21 cellular contexts compared by ENCODE assay signal in the genomic region with DNA sequence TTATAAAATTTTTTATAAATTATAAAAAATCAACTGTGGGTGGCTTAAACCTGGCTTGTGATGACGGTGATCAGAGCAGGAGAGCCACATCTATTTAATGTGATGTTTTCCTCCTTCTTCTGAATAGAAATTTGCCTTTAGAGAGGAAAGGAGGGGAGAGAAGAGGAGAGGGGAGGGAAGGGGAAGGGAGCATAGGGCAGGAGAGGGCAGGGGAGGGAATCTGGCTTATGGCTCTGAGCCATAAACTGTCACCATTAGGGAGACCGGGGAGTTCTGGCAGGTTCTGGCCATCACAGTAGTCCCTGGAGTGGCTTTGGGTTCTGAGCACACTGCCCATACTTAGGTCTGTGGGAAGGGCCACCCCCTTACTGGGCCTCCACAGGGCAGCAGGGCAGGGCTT.
"Had no signal": no experiment of that assay in that cellular context is flagged by ENCODE, and none has a peak within 500 bp of the region (broad histone marks: within the 10 kb centered on the region; RNA-seq: fewer than 3 reads in every experiment).

No MANE protein-coding gene starts in this region.

- H3K4me3 Mint-ChIP-seq: immature natural killer cell had no signal

- H3K4me1 ChIP-seq: esophagus muscularis mucosa, foreskin keratinocyte, gastroesophageal sphincter, heart left ventricle, left ventricle myocardium inferior, lower lobe of right lung had no signal

- H3K27ac ChIP-seq: coronary artery, esophagus muscularis mucosa, foreskin keratinocyte, gastroesophageal sphincter, heart left ventricle, hepatocyte, left ventricle myocardium inferior, lower lobe of right lung had no signal

- ATAC-seq: foreskin keratinocyte, heart left ventricle, left colon, left lobe of liver, lower lobe of right lung had no signal

- H3K36me3 ChIP-seq: esophagus muscularis mucosa, gastroesophageal sphincter, heart left ventricle, left ventricle myocardium inferior, lower lobe of right lung had no signal

- H3K9me3 Mint-ChIP-seq: immature natural killer cell had no signal

- H3K36me3 Mint-ChIP-seq: immature natural killer cell had no signal

- H3K27ac Mint-ChIP-seq: immature natural killer cell had no signal

- H3K9me3 ChIP-seq: esophagus muscularis mucosa, heart left ventricle, lower lobe of right lung had no signal

- H3K79me2 ChIP-seq: hepatocyte had no signal

- H2AFZ ChIP-seq: hepatocyte had no signal

- H3K4me3 ChIP-seq: coronary artery, dorsolateral prefrontal cortex, esophagus muscularis mucosa, gastroesophageal sphincter, heart left ventricle, hepatocyte, left ventricle myocardium inferior, lower lobe of right lung had no signal

- H3K27me3 ChIP-seq: dorsolateral prefrontal cortex had no signal

- H3K4me2 ChIP-seq: hepatocyte had no signal

- H3K4me1 Mint-ChIP-seq: immature natural killer cell had no signal

- DNase-seq: dermis blood vessel endothelial cell; dorsolateral prefrontal cortex; effector CD4-positive, alpha-beta T cell; effector memory CD4-positive, alpha-beta T cell; foreskin keratinocyte; heart left ventricle; hypothalamus; immature natural killer cell; islet precursor cell; kidney; kidney glomerular epithelial cell; left colon; left ventricle myocardium inferior; lower lobe of right lung; mesendoderm; midbrain had no signal
